In the genomic region with DNA sequence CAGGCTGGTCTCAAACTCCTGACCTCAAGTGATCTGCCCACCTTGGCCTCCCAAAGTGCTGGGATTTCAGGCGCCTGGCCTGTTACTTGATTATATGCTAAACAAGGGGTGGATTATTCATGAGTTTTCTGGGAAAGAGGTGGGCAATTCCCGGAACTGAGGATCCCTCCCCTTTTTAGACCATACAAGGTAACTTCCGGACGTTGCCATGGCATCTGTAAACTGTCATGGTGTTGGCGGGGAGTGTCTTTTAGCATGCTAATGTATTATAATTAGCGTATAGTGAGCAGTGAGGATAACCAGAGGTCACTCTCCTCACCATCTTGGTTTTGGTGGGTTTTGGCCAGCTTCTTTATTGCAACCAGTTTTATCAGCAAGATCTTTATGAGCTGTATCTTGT, we compare ENCODE assay signal across 7 cellular contexts. TPM values are rescaled to one million over a fixed set of nuclear protein-coding genes. Genes with fewer than 3 reads are reported as not detected.
DNase-seq lines count a peak whose midpoint lies in the region; ATAC-seq and TF ChIP-seq lines count a peak whose summit lies in the region.
"Not testable (repeated sequence)": the region's sequence is repeated elsewhere in the genome, so short reads cannot be mapped to it uniquely, and the experiment has no call there.

No MANE protein-coding gene starts in this region.

- not testable (repeated sequence) for H3K27me3 Mint-ChIP-seq in central memory CD8-positive, alpha-beta T cell; endodermal cell (ENCODE audit: insufficient read depth); osteocyte (ENCODE audit: unreplicated experiment)

- H3K36me3 ChIP-seq in HUES6 (ENCODE audit: control insufficient read depth, insufficient read depth, low read length) (peaks cover 78% of the 10 kb centered on the region), endodermal cell (ENCODE audit: control insufficient read depth, insufficient read depth, low read length) (peaks cover 62% of the 10 kb centered on the region)

- H3K4me3 ChIP-seq in HUES6 (ENCODE audit: low read depth, low read length); endodermal cell (ENCODE audit: low read length): not testable (repeated sequence)

- WGBS in endodermal cell (ENCODE audit: insufficient coverage in 1 of 2, insufficient read length in 1 of 2), 2 experiments: 70 to 89% methylated on average over 2 to 6 of the region's 6 CpGs

- not testable (repeated sequence) for H3K9me3 Mint-ChIP-seq in central memory CD8-positive, alpha-beta T cell; endodermal cell; osteocyte (ENCODE audit: unreplicated experiment)

- not testable (repeated sequence) for H3K4me1 Mint-ChIP-seq in central memory CD8-positive, alpha-beta T cell; osteocyte (ENCODE audit: unreplicated experiment)
- H3K4me1 Mint-ChIP-seq in endodermal cell: peaks cover 27% of the 10 kb centered on the region

- not testable (repeated sequence) for H3K9me3 ChIP-seq in HUES6 (ENCODE audit: control insufficient read depth, insufficient read depth, low read depth, low read length); endodermal cell (ENCODE audit: control insufficient read depth, low read length)

- peaks cover 25% of the 10 kb centered on the region for H3K4me1 ChIP-seq in HUES6 (ENCODE audit: control insufficient read depth, insufficient read depth, low read length)
- H3K4me1 ChIP-seq in endodermal cell (ENCODE audit: control insufficient read depth, insufficient read depth, low read length): peaks cover 20% of the 10 kb centered on the region

- not testable (repeated sequence) for H3K4me3 Mint-ChIP-seq in central memory CD8-positive, alpha-beta T cell; endodermal cell; osteocyte (ENCODE audit: unreplicated experiment)

- H3K36me3 Mint-ChIP-seq in central memory CD8-positive, alpha-beta T cell (ENCODE audit: insufficient read depth): peaks cover 50% of the 10 kb centered on the region
- peaks cover 36% of the 10 kb centered on the region for H3K36me3 Mint-ChIP-seq in endodermal cell (ENCODE audit: low read depth)
- peaks cover 41% of the 10 kb centered on the region for H3K36me3 Mint-ChIP-seq in osteocyte (ENCODE audit: unreplicated experiment)

- DNase-seq in ELF-1 (ENCODE audit: low read depth, low spot score): peak; percentile 73
- DNase-seq in central memory CD8-positive, alpha-beta T cell (ENCODE audit: low spot score in 2 of 2): not testable (repeated sequence)
- peak; percentile 55 for DNase-seq in endodermal cell
- DNase-seq in iPS DF 4.7 (ENCODE audit: extremely low read depth, low spot score): peak; percentile 1
- DNase-seq in osteocyte (ENCODE audit: extremely low spot score, unreplicated experiment): peak; percentile 30

- not testable (repeated sequence) for H3K27me3 ChIP-seq in HUES6 (ENCODE audit: control insufficient read depth, insufficient read depth, low read length); endodermal cell (ENCODE audit: control insufficient read depth, insufficient read depth, low read length, poor library complexity, severe bottlenecking)

- H3K27ac ChIP-seq in HUES6 (ENCODE audit: low read depth, low read length) (0 out of 2 replicates have a peak overlapping the region, but pooled peaks have one; percentile 58), angular gyrus (ENCODE audit: low read depth, low read length) (peak overlapping the region; percentile 83), endodermal cell (ENCODE audit: low read depth, low read length) (peak overlapping the region; percentile 10)

- H3K27ac Mint-ChIP-seq in central memory CD8-positive, alpha-beta T cell (ENCODE audit: low read depth): peak overlapping the region; percentile 1
- H3K27ac Mint-ChIP-seq in endodermal cell; osteocyte (ENCODE audit: unreplicated experiment): not testable (repeated sequence)

- not testable (repeated sequence) for ATAC-seq in central memory CD8-positive, alpha-beta T cell (replicated peaks; ENCODE audit: extremely low read depth, poor library complexity, severe bottlenecking)

- H3K9ac ChIP-seq in HUES6 (ENCODE audit: low read length); endodermal cell (ENCODE audit: extremely low read depth, low read length, poor library complexity, severe bottlenecking): not testable (repeated sequence)

- TF ChIP-seq CTCF in endodermal cell (conservative IDR thresholded peaks at IDR 0.05); osteocyte (IDR thresholded peaks at IDR 0.05): not testable (repeated sequence)

RNA-seq across cellular contexts. Expression of a gene that starts 33.5 kb away (rescaled TPM):
- total RNA-seq in endodermal cell: 10 to 100 TPM; 45.7 to 49.9 TPM
- polyA plus RNA-seq in endodermal cell (2013, experiment 1 of 2): 55.6 TPM
- polyA plus RNA-seq in endodermal cell (2013, experiment 2 of 2): 59.7 TPM
- total RNA-seq in osteocyte: 64.4 and 64.6 TPM in 2 replicates

Comparison
In these comparisons a context has a peak if more than half of its experiments do, and no peak if none do; other contexts are left out.
1. H3K27ac ChIP-seq: peak in every context shown above with its lines; median percentile 83 in angular gyrus; 58 in HUES6; 10 in endodermal cell.